1 cellular context compared by ENCODE assay signal in the genomic region with DNA sequence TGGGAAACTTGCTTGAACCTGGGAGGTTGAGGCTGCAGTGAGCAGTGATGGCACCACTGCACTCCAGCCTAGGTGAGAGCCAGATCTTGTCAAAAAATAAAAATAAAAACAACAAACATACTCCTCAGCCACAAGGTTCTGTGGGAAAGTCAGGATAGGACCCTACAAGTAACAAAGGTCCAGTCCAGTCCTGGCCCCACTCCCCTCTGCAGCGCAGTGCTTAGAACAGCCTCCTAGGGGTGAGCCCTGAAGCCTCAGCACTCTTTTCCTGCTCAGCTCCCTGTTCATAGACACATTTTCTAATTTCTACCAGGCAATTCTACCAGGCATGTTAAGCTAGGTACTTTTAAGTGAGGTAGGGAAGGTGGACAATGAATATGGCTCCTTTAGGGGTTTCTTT.
TF ChIP-seq lines count a peak whose summit lies in the region.

No MANE protein-coding gene starts in this region.

TF ChIP-seq in SK-N-SH treated with all-trans-retinoic acid at 6 μM for 48 hours, 23 proteins besides CTCF, POLR2A, EP300 and RAD21 (continued from another document):
- TF ChIP-seq, protein P1, sequence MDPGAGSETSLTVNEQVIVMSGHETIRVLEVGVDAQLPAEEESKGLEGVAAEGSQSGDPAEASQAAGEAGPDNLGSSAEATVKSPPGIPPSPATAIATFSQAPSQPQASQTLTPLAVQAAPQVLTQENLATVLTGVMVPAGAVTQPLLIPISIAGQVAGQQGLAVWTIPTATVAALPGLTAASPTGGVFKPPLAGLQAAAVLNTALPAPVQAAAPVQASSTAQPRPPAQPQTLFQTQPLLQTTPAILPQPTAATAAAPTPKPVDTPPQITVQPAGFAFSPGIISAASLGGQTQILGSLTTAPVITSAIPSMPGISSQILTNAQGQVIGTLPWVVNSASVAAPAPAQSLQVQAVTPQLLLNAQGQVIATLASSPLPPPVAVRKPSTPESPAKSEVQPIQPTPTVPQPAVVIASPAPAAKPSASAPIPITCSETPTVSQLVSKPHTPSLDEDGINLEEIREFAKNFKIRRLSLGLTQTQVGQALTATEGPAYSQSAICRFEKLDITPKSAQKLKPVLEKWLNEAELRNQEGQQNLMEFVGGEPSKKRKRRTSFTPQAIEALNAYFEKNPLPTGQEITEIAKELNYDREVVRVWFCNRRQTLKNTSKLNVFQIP (CRISPR knock-in tag; IDR thresholded peaks at IDR 0.05; ENCODE audit: borderline replicate concordance, low read depth), result no peak
